ENCODE assay signal across 13 cellular contexts in the genomic region with DNA sequence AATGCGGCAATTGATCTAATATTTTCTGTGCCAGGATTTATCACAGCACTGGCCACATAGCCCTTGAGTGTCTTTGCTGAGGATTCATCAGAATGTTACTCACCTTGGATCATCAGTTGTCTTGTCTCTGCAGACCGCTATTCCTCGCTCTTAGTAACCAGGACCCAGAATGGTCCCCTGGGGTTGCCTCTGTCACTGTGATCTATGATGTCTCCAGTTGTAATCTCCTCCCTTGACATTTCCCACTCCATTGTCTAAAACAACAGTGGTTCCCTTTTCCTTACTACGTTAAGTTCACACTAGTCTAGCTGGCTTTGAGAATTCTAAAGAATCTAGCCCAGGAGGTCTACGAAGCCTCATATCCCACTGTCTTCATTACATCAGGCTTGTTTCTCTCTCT.
A peak's percentile ranks its signal among the peaks of the same experiment; 100 is the strongest.
DNase-seq lines count a peak whose midpoint lies in the region; ATAC-seq and TF ChIP-seq lines count a peak whose summit lies in the region.
"Had no signal": no experiment of that assay in that cellular context is flagged by ENCODE, and none has a peak within 500 bp of the region (broad histone marks: within the 10 kb centered on the region; RNA-seq: fewer than 3 reads in every experiment).

No MANE protein-coding gene starts in this region.

- no peak for ATAC-seq in IMR-90 (ENCODE audit: low read depth)
- ATAC-seq in central memory CD8-positive, alpha-beta T cell (replicated peaks; ENCODE audit: extremely low read depth, poor library complexity, severe bottlenecking): no peak
- no peak for ATAC-seq in GM18858 (IDR thresholded peaks at IDR 0.05; ENCODE audit: unreplicated experiment)

- H3K9ac ChIP-seq in IMR-90 (ENCODE audit: low read depth, low read length): no peak overlapping the region

- TF ChIP-seq CTCF in A673 (conservative IDR thresholded peaks at IDR 0.05; ENCODE audit: low read depth, low read length) (no peak), IMR-90 (conservative IDR thresholded peaks at IDR 0.05; ENCODE audit: low read depth, low read length) (no peak), neural crest cell (conservative IDR thresholded peaks at IDR 0.05) (no peak), PC-9 (conservative IDR thresholded peaks at IDR 0.05) (no peak), GM13976 (IDR thresholded peaks at IDR 0.05; ENCODE audit: borderline replicate concordance, control extremely low read depth, extremely low read depth, insufficient read depth, missing control alignments) (no peak)

- in situ Hi-C loops in IMR-90 (cut with MboI; ENCODE audit: low sequenced_read_pairs) (no loop called here), GM13976 (cut with MboI; ENCODE audit: low sequenced_read_pairs, unreplicated experiment) (no loop called here)

- H3K79me2 ChIP-seq in PC-9 (ENCODE audit: low read depth): no peaks in the 10 kb centered on the region

- peak overlapping the region; percentile 68; the same call in 1 of the 2 replicates for H2AK5ac ChIP-seq in IMR-90 (ENCODE audit: low read depth, low read length)

- intact Hi-C loops in A673 (cut with micrococcal nuclease; ENCODE audit: unreplicated experiment): no loop called here
- intact Hi-C loops in IMR-90 (cut with micrococcal nuclease): loop anchor here (2.0 kb wide), 1 partner anchor 19 kb away; no protein-coding TSS in a partner anchor
- intact Hi-C loops in PC-9 (cut with micrococcal nuclease; ENCODE audit: unreplicated experiment): loop anchor here (1.0 kb wide), 1 partner anchor 227 kb away; no protein-coding TSS in a partner anchor

- H3K9me1 ChIP-seq in IMR-90 (ENCODE audit: insufficient read depth, low read length): peaks cover 21% of the 10 kb centered on the region

- no peak overlapping the region for H3K4me2 ChIP-seq in IMR-90 (ENCODE audit: low read depth, low read length)
- no peak overlapping the region for H3K4me2 ChIP-seq in PC-9

- 100% methylated on average over 4 of the region's 5 CpGs; no CpG with 5 or more reads in 1 of the 2 experiments for WGBS in IMR-90 (ENCODE audit: extremely low coverage in 2 of 2, insufficient read length in 1 of 2), 2 experiments

- DNase-seq in A673 (ENCODE audit: low spot score) (peak; percentile 59), IMR-90 (no peak), neural crest cell (ENCODE audit: low read depth, low spot score) (no peak), PC-9 (no peak), OCI-M2 (lab: John Stamatoyannopoulos, UW; ENCODE audit: unreplicated experiment) (no peak), GM13976 (ENCODE audit: low spot score) (no peak)
- DNase-seq in central memory CD8-positive, alpha-beta T cell (ENCODE audit: low spot score in 2 of 2): no peak
- DNase-seq: NCI-H1417 treated with DMSO at 0.1 percent for 48 hours, NCI-H748 treated with DMSO at 0.1 percent for 48 hours, SW 1271 had no signal

- H3K4me1 ChIP-seq in A673 (ENCODE audit: insufficient read depth, low read length, poor library complexity, severe bottlenecking) (peaks cover 27% of the 10 kb centered on the region), IMR-90 (ENCODE audit: control insufficient read depth, insufficient read depth, low read length) (peaks cover 26% of the 10 kb centered on the region), PC-9 (replicated peaks; ENCODE audit: insufficient read depth) (no peaks in the 10 kb centered on the region)

- CTCF ChIA-PET in A673 (lab: Charles Lee): no interaction called here
- CTCF ChIA-PET in IMR-90 (lab: Yijun Ruan, JAX): no interaction called here
- CTCF ChIA-PET in PC-9 (lab: Charles Lee): no interaction called here

- H4K91ac ChIP-seq in IMR-90 (ENCODE audit: insufficient read depth, low read depth, low read length): 0 out of 2 replicates have a peak overlapping the region, but pooled peaks have one; percentile 25

- H3K4me3 ChIP-seq in A673 (ENCODE audit: low read depth, low read length, poor library complexity, severe bottlenecking) (no peak overlapping the region), IMR-90 (ENCODE audit: insufficient read depth, low read depth, low read length) (no peak overlapping the region), PC-9 (no peak overlapping the region)

- peaks cover 29% of the 10 kb centered on the region for H3K4me1 Mint-ChIP-seq in central memory CD8-positive, alpha-beta T cell
- peaks cover 81% of the 10 kb centered on the region for H3K4me1 Mint-ChIP-seq in neural crest cell

- H3K27ac ChIP-seq in A673 (ENCODE audit: low read depth, low read length, poor library complexity, severe bottlenecking): peak overlapping the region; percentile 21
- H3K27ac ChIP-seq in IMR-90 (ENCODE audit: insufficient read depth, low read length): no peak overlapping the region
- H3K27ac ChIP-seq in PC-9: no peak overlapping the region
- H3K27ac ChIP-seq: C4-2B had no signal

- H3K18ac ChIP-seq in IMR-90 (ENCODE audit: low read depth, low read length): no peak overlapping the region

- H3F3A ChIP-seq in PC-9 (ENCODE audit: insufficient read depth, low read depth): no peaks in the 10 kb centered on the region

- H3K27me3 ChIP-seq in A673 (replicated peaks; ENCODE audit: insufficient read depth, low read depth, low read length, poor library complexity) (no peaks in the 10 kb centered on the region), IMR-90 (ENCODE audit: control insufficient read depth, insufficient read depth, low read length) (no peaks in the 10 kb centered on the region), PC-9 (ENCODE audit: insufficient read depth, low read depth) (no peaks in the 10 kb centered on the region)

- H3K36me3 Mint-ChIP-seq in central memory CD8-positive, alpha-beta T cell (ENCODE audit: insufficient read depth): peaks cover 16% of the 10 kb centered on the region
- no peaks in the 10 kb centered on the region for H3K36me3 Mint-ChIP-seq in neural crest cell (ENCODE audit: low read depth)

- H2AFZ ChIP-seq in IMR-90 (replicated peaks; ENCODE audit: low read length, poor library complexity) (no peak overlapping the region), PC-9 (no peak overlapping the region)

- H4K20me1 ChIP-seq in IMR-90 (ENCODE audit: insufficient read depth, low read length): no peaks in the 10 kb centered on the region
- H4K20me1 ChIP-seq in PC-9 (ENCODE audit: insufficient read depth): no peaks in the 10 kb centered on the region

- TF ChIP-seq RAD21 in IMR-90 (IDR thresholded peaks at IDR 0.05; ENCODE audit: low read length): no peak

- no peak overlapping the region for H4K5ac ChIP-seq in IMR-90 (ENCODE audit: low read depth, low read length)

- H3K9me2 ChIP-seq in PC-9 (ENCODE audit: insufficient read depth): no peaks in the 10 kb centered on the region

- H3K27me3 Mint-ChIP-seq in central memory CD8-positive, alpha-beta T cell: no peaks in the 10 kb centered on the region
- no peaks in the 10 kb centered on the region for H3K27me3 Mint-ChIP-seq in neural crest cell (ENCODE audit: low read depth)
- H3K27me3 Mint-ChIP-seq: progenitor cell of endocrine pancreas had no signal

- peak overlapping the region; percentile 71; the same call in 1 of the 2 replicates for H2BK120ac ChIP-seq in IMR-90 (ENCODE audit: low read depth, low read length)

- H3K36me3 ChIP-seq in A673 (ENCODE audit: insufficient read depth, low read length, poor library complexity, severe bottlenecking) (no peaks in the 10 kb centered on the region), IMR-90 (ENCODE audit: control insufficient read depth, insufficient read depth, low read length) (no peaks in the 10 kb centered on the region), PC-9 (ENCODE audit: low read depth) (no peaks in the 10 kb centered on the region)

- H3K9me3 ChIP-seq in A673 (ENCODE audit: low read depth, low read length, poor library complexity, severe bottlenecking) (no peaks in the 10 kb centered on the region), IMR-90 (ENCODE audit: control insufficient read depth, insufficient read depth, low read length) (no peaks in the 10 kb centered on the region), PC-9 (ENCODE audit: insufficient read depth, low read depth) (no peaks in the 10 kb centered on the region)

- H2AK9ac ChIP-seq in IMR-90 (replicated peaks; ENCODE audit: low read depth, low read length, poor library complexity): no peak overlapping the region

- dilution Hi-C loops in IMR-90 (cut with HindIII; ENCODE audit: low sequenced_read_pairs, unreplicated experiment): no loop called here

- peak overlapping the region; percentile 97 for H3K27ac Mint-ChIP-seq in central memory CD8-positive, alpha-beta T cell (ENCODE audit: low read depth)
- H3K27ac Mint-ChIP-seq in neural crest cell (ENCODE audit: unreplicated experiment): peak overlapping the region; percentile 13
- H3K27ac Mint-ChIP-seq: progenitor cell of endocrine pancreas had no signal

- no peak overlapping the region for H4K8ac ChIP-seq in IMR-90 (ENCODE audit: low read depth in 2 of 2, low read length in 2 of 2)

- no peak overlapping the region for H3K56ac ChIP-seq in IMR-90 (ENCODE audit: extremely low read depth, insufficient read depth, low read length)

- peak overlapping the region; percentile 18; the same call in 2 of the 3 replicates for H2BK15ac ChIP-seq in IMR-90 (ENCODE audit: low read depth, low read length)

- H2BK20ac ChIP-seq in IMR-90 (ENCODE audit: low read depth, low read length): peak overlapping the region; percentile 63; the same call in 1 of the 2 replicates

- BruUV-seq in A673 (replicated peaks; lab: Mats Ljungman, UMichigan) (no TSS peak), IMR-90 (replicated peaks; lab: Mats Ljungman, UMichigan) (no TSS peak), PC-9 (replicated peaks; lab: Mats Ljungman, UMichigan) (no TSS peak)

- H3K23ac ChIP-seq in IMR-90 (ENCODE audit: low read depth, low read length): no peak overlapping the region

- 0 out of 4 replicates have a peak, but pooled peaks cover 0 to under 1% of the 10 kb centered on the region in 2 experiments for H3K79me1 ChIP-seq in IMR-90 (ENCODE audit: low read depth in 1 of 2, low read length in 2 of 2)

- peak overlapping the region; percentile 23; the same call in 1 of the 2 replicates for H3K14ac ChIP-seq in IMR-90 (replicated peaks; ENCODE audit: low read depth, low read length)

- no peaks in the 10 kb centered on the region for H3K9me3 Mint-ChIP-seq in central memory CD8-positive, alpha-beta T cell
- H3K9me3 Mint-ChIP-seq in neural crest cell: no peaks in the 10 kb centered on the region

- H3K4me3 Mint-ChIP-seq in central memory CD8-positive, alpha-beta T cell: peak overlapping the region; percentile 5
- H3K4me3 Mint-ChIP-seq in neural crest cell: peak overlapping the region; percentile 9

- POLR2A ChIA-PET in A673 (lab: Charles Lee; ENCODE audit: low non-redundant PET) (no interaction called here), IMR-90 (lab: Charles Lee; ENCODE audit: unreplicated experiment) (no interaction called here), PC-9 (lab: Charles Lee; ENCODE audit: unreplicated experiment) (no interaction called here)

- no peak overlapping the region; the same call in 1 of the 2 replicates for H3K4ac ChIP-seq in IMR-90 (ENCODE audit: low read depth, low read length)

- TF ChIP-seq POLR2A in IMR-90 (IDR thresholded peaks at IDR 0.05; ENCODE audit: low read depth, low read length): no peak

- no peak overlapping the region for H2BK5ac ChIP-seq in IMR-90 (ENCODE audit: low read depth, low read length, poor library complexity, severe bottlenecking)

TF ChIP-seq in IMR-90, 13 proteins besides CTCF, POLR2A, EP300 and RAD21 (continues in another document):
- TF ChIP-seq CHD1 (IDR thresholded peaks at IDR 0.05; ENCODE audit: low read depth, low read length): no peak
- TF ChIP-seq RCOR1 (IDR thresholded peaks at IDR 0.05; ENCODE audit: insufficient replicate concordance, low read length): no peak
- no peak for TF ChIP-seq MXI1 (IDR thresholded peaks at IDR 0.05; ENCODE audit: borderline replicate concordance, low read depth, low read length)
